ENCODE assay signal across 3 cellular contexts in the genomic region with DNA sequence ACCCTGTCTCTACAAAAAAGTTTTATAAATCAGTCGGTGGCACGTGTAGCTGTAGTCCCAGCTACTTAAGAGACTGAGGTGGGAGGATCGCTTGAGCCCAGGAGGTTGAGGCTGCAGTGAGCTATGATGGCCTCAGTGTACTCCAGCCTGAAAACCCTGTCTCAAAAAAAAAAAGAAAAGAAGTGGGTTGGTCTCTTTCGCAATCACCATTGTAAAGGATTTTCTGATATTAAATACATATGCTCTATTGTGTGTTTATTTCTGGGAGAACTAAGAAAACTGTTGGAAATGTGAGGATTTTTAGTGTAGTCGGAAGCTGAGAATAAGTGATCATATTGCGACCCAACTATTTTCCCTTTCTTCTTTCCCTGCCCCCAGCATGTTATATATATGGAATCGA.
TF ChIP-seq lines count a peak whose summit lies in the region.

No MANE protein-coding gene starts in this region.

TF ChIP-seq in A549, 52 proteins besides CTCF, POLR2A, EP300 and RAD21:
- peak; percentile 69 to 81; a peak in 3 of 4 replicates for TF ChIP-seq CEBPB (IDR thresholded peaks at IDR 0.05)
- TF ChIP-seq JUN (IDR thresholded peaks at IDR 0.05) = no peak
TF ChIP-seq in A549: peak in this region for 1.

TF ChIP-seq in IMR-90, 13 proteins besides CTCF, POLR2A, EP300 and RAD21:
- TF ChIP-seq RFX5 (IDR thresholded peaks at IDR 0.05; ENCODE audit: low read depth, low read length) (no peak), CEBPB (IDR thresholded peaks at IDR 0.05; ENCODE audit: low read depth, low read length) (peak; percentile 85), BHLHE40 (IDR thresholded peaks at IDR 0.05; ENCODE audit: low read depth, low read length) (no peak)

TF ChIP-seq in HepG2, 621 proteins besides CTCF, POLR2A, EP300 and RAD21:
- TF ChIP-seq ZNF564 (CRISPR knock-in tag; IDR thresholded peaks at IDR 0.05) (no peak), CEBPB (IDR thresholded peaks at IDR 0.05; ENCODE audit: borderline replicate concordance, low read depth, low read length) (peak; percentile 69)
- TF ChIP-seq, protein P1, sequence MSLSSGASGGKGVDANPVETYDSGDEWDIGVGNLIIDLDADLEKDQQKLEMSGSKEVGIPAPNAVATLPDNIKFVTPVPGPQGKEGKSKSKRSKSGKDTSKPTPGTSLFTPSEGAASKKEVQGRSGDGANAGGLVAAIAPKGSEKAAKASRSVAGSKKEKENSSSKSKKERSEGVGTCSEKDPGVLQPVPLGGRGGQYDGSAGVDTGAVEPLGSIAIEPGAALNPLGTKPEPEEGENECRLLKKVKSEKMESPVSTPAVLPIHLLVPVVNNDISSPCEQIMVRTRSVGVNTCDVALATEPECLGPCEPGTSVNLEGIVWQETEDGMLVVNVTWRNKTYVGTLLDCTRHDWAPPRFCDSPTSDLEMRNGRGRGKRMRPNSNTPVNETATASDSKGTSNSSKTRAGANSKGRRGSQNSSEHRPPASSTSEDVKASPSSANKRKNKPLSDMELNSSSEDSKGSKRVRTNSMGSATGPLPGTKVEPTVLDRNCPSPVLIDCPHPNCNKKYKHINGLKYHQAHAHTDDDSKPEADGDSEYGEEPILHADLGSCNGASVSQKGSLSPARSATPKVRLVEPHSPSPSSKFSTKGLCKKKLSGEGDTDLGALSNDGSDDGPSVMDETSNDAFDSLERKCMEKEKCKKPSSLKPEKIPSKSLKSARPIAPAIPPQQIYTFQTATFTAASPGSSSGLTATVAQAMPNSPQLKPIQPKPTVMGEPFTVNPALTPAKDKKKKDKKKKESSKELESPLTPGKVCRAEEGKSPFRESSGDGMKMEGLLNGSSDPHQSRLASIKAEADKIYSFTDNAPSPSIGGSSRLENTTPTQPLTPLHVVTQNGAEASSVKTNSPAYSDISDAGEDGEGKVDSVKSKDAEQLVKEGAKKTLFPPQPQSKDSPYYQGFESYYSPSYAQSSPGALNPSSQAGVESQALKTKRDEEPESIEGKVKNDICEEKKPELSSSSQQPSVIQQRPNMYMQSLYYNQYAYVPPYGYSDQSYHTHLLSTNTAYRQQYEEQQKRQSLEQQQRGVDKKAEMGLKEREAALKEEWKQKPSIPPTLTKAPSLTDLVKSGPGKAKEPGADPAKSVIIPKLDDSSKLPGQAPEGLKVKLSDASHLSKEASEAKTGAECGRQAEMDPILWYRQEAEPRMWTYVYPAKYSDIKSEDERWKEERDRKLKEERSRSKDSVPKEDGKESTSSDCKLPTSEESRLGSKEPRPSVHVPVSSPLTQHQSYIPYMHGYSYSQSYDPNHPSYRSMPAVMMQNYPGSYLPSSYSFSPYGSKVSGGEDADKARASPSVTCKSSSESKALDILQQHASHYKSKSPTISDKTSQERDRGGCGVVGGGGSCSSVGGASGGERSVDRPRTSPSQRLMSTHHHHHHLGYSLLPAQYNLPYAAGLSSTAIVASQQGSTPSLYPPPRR (CRISPR knock-in tag; IDR thresholded peaks at IDR 0.05; ENCODE audit: borderline replicate concordance) = no peak
